Comparison of ENCODE assay signal across 2 cellular contexts in the genomic region with DNA sequence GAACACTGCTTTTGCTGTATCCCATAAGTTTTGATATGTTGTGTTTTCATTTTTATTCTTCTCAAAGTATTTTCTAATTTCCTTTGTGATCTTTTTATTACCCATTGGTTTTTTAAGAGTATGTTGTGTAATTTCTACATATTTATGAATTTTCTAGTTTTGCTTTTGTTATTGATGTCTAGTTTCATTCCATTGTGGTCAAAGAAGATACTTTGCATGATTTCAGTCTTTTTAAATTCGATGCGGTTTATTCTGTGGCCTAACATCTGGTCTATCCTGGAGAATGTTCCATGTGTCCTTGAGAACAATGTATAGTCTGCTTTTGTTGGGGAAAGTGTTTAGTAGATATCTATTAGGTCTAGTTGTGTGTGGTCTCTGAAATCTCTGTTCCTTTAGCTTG.
TF ChIP-seq lines count a peak whose summit lies in the region.

No MANE protein-coding gene starts in this region.

TF ChIP-seq in HepG2, 621 proteins besides CTCF, POLR2A, EP300 and RAD21:
- TF ChIP-seq ZNF34 (CRISPR knock-in tag; IDR thresholded peaks at IDR 0.05; ENCODE audit: borderline replicate concordance) = no peak
- TF ChIP-seq AHR (CRISPR knock-in tag; IDR thresholded peaks at IDR 0.05) = no peak
- TF ChIP-seq LBX2 (CRISPR knock-in tag; IDR thresholded peaks at IDR 0.05; ENCODE audit: borderline replicate concordance) = no peak
- TF ChIP-seq FOXJ3 (CRISPR knock-in tag; IDR thresholded peaks at IDR 0.05; ENCODE audit: borderline replicate concordance) = no peak
- no peak for TF ChIP-seq ZNF496 (CRISPR knock-in tag; IDR thresholded peaks at IDR 0.05; ENCODE audit: insufficient replicate concordance)
- no peak for TF ChIP-seq ZSCAN29 (CRISPR knock-in tag; conservative IDR thresholded peaks at IDR 0.05)
- TF ChIP-seq DBP (CRISPR knock-in tag; IDR thresholded peaks at IDR 0.05; ENCODE audit: not compliant biosample characterization) = no peak
- no peak for TF ChIP-seq MTA3 (CRISPR knock-in tag; IDR thresholded peaks at IDR 0.05)
- no peak for TF ChIP-seq YY1 (IDR thresholded peaks at IDR 0.05; ENCODE audit: insufficient read depth, insufficient replicate concordance, low read depth, low read length)
- TF ChIP-seq, protein P1, sequence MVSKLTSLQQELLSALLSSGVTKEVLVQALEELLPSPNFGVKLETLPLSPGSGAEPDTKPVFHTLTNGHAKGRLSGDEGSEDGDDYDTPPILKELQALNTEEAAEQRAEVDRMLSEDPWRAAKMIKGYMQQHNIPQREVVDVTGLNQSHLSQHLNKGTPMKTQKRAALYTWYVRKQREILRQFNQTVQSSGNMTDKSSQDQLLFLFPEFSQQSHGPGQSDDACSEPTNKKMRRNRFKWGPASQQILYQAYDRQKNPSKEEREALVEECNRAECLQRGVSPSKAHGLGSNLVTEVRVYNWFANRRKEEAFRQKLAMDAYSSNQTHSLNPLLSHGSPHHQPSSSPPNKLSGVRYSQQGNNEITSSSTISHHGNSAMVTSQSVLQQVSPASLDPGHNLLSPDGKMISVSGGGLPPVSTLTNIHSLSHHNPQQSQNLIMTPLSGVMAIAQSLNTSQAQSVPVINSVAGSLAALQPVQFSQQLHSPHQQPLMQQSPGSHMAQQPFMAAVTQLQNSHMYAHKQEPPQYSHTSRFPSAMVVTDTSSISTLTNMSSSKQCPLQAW (CRISPR knock-in tag; IDR thresholded peaks at IDR 0.05) = no peak
- no peak for TF ChIP-seq ZNF704 (CRISPR knock-in tag; IDR thresholded peaks at IDR 0.05; ENCODE audit: borderline replicate concordance)
- no peak for TF ChIP-seq SP4 (CRISPR knock-in tag; IDR thresholded peaks at IDR 0.05)
- no peak for TF ChIP-seq HMGA1 (CRISPR knock-in tag; conservative IDR thresholded peaks at IDR 0.05)
- no peak for TF ChIP-seq ZNF607 (CRISPR knock-in tag; IDR thresholded peaks at IDR 0.05; ENCODE audit: borderline replicate concordance)
- no peak for TF ChIP-seq GABPB1 (CRISPR knock-in tag; IDR thresholded peaks at IDR 0.05)
- no peak for TF ChIP-seq TERF1 (CRISPR knock-in tag; IDR thresholded peaks at IDR 0.05)

TF ChIP-seq in H1, 55 proteins besides CTCF, POLR2A, EP300 and RAD21:
- TF ChIP-seq MAX (IDR thresholded peaks at IDR 0.05) = no peak
- no peak for TF ChIP-seq ATF3 (IDR thresholded peaks at IDR 0.05; ENCODE audit: insufficient read depth, low read depth, low read length)
- no peak for TF ChIP-seq BCL11A (IDR thresholded peaks at IDR 0.05; ENCODE audit: low read depth in 2 of 2, low read length in 2 of 2)
- TF ChIP-seq MAFK (IDR thresholded peaks at IDR 0.05; ENCODE audit: low read depth, low read length) = no peak
- TF ChIP-seq CBX5 (IDR thresholded peaks at IDR 0.05; ENCODE audit: low read depth, low read length) = no peak
- no peak for TF ChIP-seq SP2 (IDR thresholded peaks at IDR 0.05; ENCODE audit: low read length)
